ENCODE assay signal across 10 cellular contexts in the genomic region with DNA sequence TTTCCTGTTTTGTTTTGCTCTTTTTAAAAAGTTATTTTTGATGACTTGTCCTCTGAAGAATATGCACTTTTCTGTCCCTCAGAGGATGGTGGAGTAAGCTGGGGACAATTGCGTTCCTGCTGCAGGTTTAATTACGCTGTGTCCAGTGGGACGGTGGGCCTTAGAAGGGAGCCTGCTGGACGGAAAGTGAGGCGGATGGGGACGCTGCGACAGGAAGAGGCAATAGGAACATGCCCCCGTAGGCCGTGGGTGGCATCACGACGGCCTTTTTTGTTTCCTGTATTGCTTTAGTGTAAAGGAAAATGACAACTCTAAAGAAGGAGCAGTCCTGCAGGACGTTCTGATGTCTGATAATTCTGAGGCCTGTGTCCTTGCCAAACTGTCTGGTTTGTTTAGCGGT.
DNase-seq lines count a peak whose midpoint lies in the region; ATAC-seq lines count a peak whose summit lies in the region.
"Had no signal": no experiment of that assay in that cellular context is flagged by ENCODE, and none has a peak within 500 bp of the region (broad histone marks: within the 10 kb centered on the region; RNA-seq: fewer than 3 reads in every experiment).

No MANE protein-coding gene starts in this region.

- peaks cover 41% of the 10 kb centered on the region for H3K4me1 Mint-ChIP-seq in T-helper 1 cell treated with Interleukin-12 subunit alpha and Interleukin-12 subunit beta and Interleukin-4 antibody, amounts not matched to agents 30 μg/mL and 1 μg/mL, for 36 hours (ENCODE audit: low read depth)
- peaks cover 34 to 77% (median 66%) of the 10 kb centered on the region in 7 donors for H3K4me1 Mint-ChIP-seq in naive thymus-derived CD4-positive, alpha-beta T cell

- no peaks in the 10 kb centered on the region for H3K27me3 Mint-ChIP-seq in T-helper 1 cell treated with Interleukin-12 subunit alpha and Interleukin-12 subunit beta and Interleukin-4 antibody, amounts not matched to agents 30 μg/mL and 1 μg/mL, for 36 hours (ENCODE audit: low read depth)
- H3K27me3 Mint-ChIP-seq in naive thymus-derived CD4-positive, alpha-beta T cell = no peaks in the 10 kb centered on the region

- H3K27ac ChIP-seq in BLaER1 = no peak overlapping the region
- peak overlapping the region; percentile 75 for H3K27ac ChIP-seq in naive thymus-derived CD4-positive, alpha-beta T cell (ENCODE audit: low read depth, low read length)
- H3K27ac ChIP-seq: SJCRH30, transverse colon had no signal

- H4K20me1 ChIP-seq in BLaER1 = peaks cover 19% of the 10 kb centered on the region; the same call in 1 of the 2 replicates

- DNase-seq in activated effector memory CD4-positive, alpha-beta T cell treated with Interleukin-2 at 50 U/mL for 16 hours = peak; percentile 35
- peak in 6 of 9 donors; percentile 26 to 60 (median 36) for DNase-seq in naive thymus-derived CD4-positive, alpha-beta T cell
- DNase-seq in posterior cingulate gyrus = no peak
- DNase-seq in left colon = no peak
- DNase-seq: SJCRH30, transverse colon had no signal

- no peak for ATAC-seq in naive thymus-derived CD4-positive, alpha-beta T cell
- ATAC-seq in HG02884 (IDR thresholded peaks at IDR 0.05; ENCODE audit: unreplicated experiment) (no peak), GM19035 (IDR thresholded peaks at IDR 0.05; ENCODE audit: unreplicated experiment) (no peak), left colon (no peak)

- H3K4me1 ChIP-seq in BLaER1 = peaks cover 57% of the 10 kb centered on the region
- H3K4me1 ChIP-seq in naive thymus-derived CD4-positive, alpha-beta T cell (ENCODE audit: control insufficient read depth in 2 of 2, insufficient read depth in 2 of 2, low read length in 2 of 2) = peaks cover 27 to 66% of the 10 kb centered on the region in 2 donors
- H3K4me1 ChIP-seq: SJCRH30 had no signal

- intact Hi-C loops in naive thymus-derived CD4-positive, alpha-beta T cell (cut with micrococcal nuclease) = loop anchor here in 1 of 2 donors (1.0 kb wide), 1 partner anchor 10 kb away; no protein-coding TSS in a partner anchor
- intact Hi-C loops in posterior cingulate gyrus (cut with DNase I) = no loop called here
- intact Hi-C loops in left colon (cut with DNase I, micrococcal nuclease) = no loop called here

- peak overlapping the region; percentile 72 for H3K4me3 Mint-ChIP-seq in T-helper 1 cell treated with Interleukin-12 subunit alpha and Interleukin-12 subunit beta and Interleukin-4 antibody, amounts not matched to agents 30 μg/mL and 1 μg/mL, for 36 hours
- H3K4me3 Mint-ChIP-seq in naive thymus-derived CD4-positive, alpha-beta T cell = peak overlapping the region; percentile 70 to 89 (median 78)

- no peak overlapping the region for H3K9ac ChIP-seq in BLaER1

- H3K27ac Mint-ChIP-seq in T-helper 1 cell treated with Interleukin-12 subunit alpha and Interleukin-12 subunit beta and Interleukin-4 antibody, amounts not matched to agents 30 μg/mL and 1 μg/mL, for 36 hours = peak overlapping the region; percentile 89
- peak overlapping the region; percentile 86 to 100 (median 98) for H3K27ac Mint-ChIP-seq in naive thymus-derived CD4-positive, alpha-beta T cell

- no peaks in the 10 kb centered on the region for H3K27me3 ChIP-seq in BLaER1
- no peaks in the 10 kb centered on the region for H3K27me3 ChIP-seq in naive thymus-derived CD4-positive, alpha-beta T cell (ENCODE audit: control insufficient read depth in 2 of 2, insufficient read depth in 2 of 2, low read length in 2 of 2)
- H3K27me3 ChIP-seq: SJCRH30, transverse colon had no signal

- no peaks in the 10 kb centered on the region for H3K9me3 ChIP-seq in BLaER1
- H3K9me3 ChIP-seq in naive thymus-derived CD4-positive, alpha-beta T cell (ENCODE audit: control insufficient read depth in 2 of 3, low read length in 3 of 3) = no peaks in the 10 kb centered on the region
- H3K9me3 ChIP-seq: SJCRH30, transverse colon had no signal

- CTCF ChIA-PET in naive thymus-derived CD4-positive, alpha-beta T cell (lab: Charles Lee) = interaction anchor here (0.9 to 2.8 kb wide), 5 partner anchors 10 to 87 kb away, joined by 3 to 16 read pairs (median 3); no protein-coding TSS in a partner anchor

- H3K36me3 Mint-ChIP-seq in T-helper 1 cell treated with Interleukin-12 subunit alpha and Interleukin-12 subunit beta and Interleukin-4 antibody, amounts not matched to agents 30 μg/mL and 1 μg/mL, for 36 hours (ENCODE audit: low read depth) = peaks cover 9% of the 10 kb centered on the region
- peaks cover 0 to 12% (median 0%) of the 10 kb centered on the region in 5 donors for H3K36me3 Mint-ChIP-seq in naive thymus-derived CD4-positive, alpha-beta T cell

- H3K4me3 ChIP-seq in BLaER1 = no peak overlapping the region
- no peak overlapping the region for H3K4me3 ChIP-seq in naive thymus-derived CD4-positive, alpha-beta T cell (ENCODE audit: low read length)
- H3K4me3 ChIP-seq: SJCRH30, transverse colon had no signal

- H3K36me3 ChIP-seq in BLaER1 = peaks cover 18% of the 10 kb centered on the region
- peaks cover 0 to 16% (median 3%) of the 10 kb centered on the region in 3 experiments for H3K36me3 ChIP-seq in naive thymus-derived CD4-positive, alpha-beta T cell (ENCODE audit: control insufficient read depth in 2 of 3, insufficient read depth in 3 of 3, low read length in 3 of 3)
- H3K36me3 ChIP-seq: SJCRH30, transverse colon had no signal

- H3K9me3 Mint-ChIP-seq in T-helper 1 cell treated with Interleukin-12 subunit alpha and Interleukin-12 subunit beta and Interleukin-4 antibody, amounts not matched to agents 30 μg/mL and 1 μg/mL, for 36 hours = no peaks in the 10 kb centered on the region
- H3K9me3 Mint-ChIP-seq in naive thymus-derived CD4-positive, alpha-beta T cell = peaks cover 0 to 3% (median 0%) of the 10 kb centered on the region in 11 donors

- H3K4me2 ChIP-seq in BLaER1 = peak overlapping the region; percentile 32

- POLR2A ChIA-PET in naive thymus-derived CD4-positive, alpha-beta T cell (lab: Charles Lee) = interaction anchor here (0.7 to 3.6 kb wide), 7 partner anchors 9 to 122 kb away, joined by 3 to 30 read pairs (median 4); a partner anchor contains a TSS

Comparison
In these comparisons a context has a peak if more than half of its experiments do, and no peak if none do; other contexts are left out.
1. DNase-seq: peak in activated effector memory CD4-positive, alpha-beta T cell treated with Interleukin-2 at 50 U/mL for 16 hours (single experiment) and naive thymus-derived CD4-positive, alpha-beta T cell (6 of 9); none in posterior cingulate gyrus (0 of 10) and left colon (0 of 2).